Comparison of ENCODE assay signal across 8 cellular contexts in genomic region chr5:56323505-56323904, GRCh38.
DNase-seq lines count a peak whose midpoint lies in the region; ATAC-seq lines count a peak whose summit lies in the region.

No MANE protein-coding gene starts in this region.

- peak overlapping the region; percentile 35 for H3K27ac Mint-ChIP-seq in activated CD4-positive, alpha-beta memory T cell treated with anti-CD3 and anti-CD28 coated beads for 36 hours

- CTCF ChIA-PET in activated CD4-positive, alpha-beta memory T cell treated with anti-CD3 and anti-CD28 coated beads for 36 hours (lab: Charles Lee): interaction anchor here (1.2 to 1.6 kb wide), 3 partner anchors 53 to 515 kb away, joined by 3 to 6 read pairs (median 6); no protein-coding TSS in a partner anchor

- H3K9me3 Mint-ChIP-seq in activated CD4-positive, alpha-beta memory T cell treated with anti-CD3 and anti-CD28 coated beads for 36 hours: no peaks in the 10 kb centered on the region

- no peaks in the 10 kb centered on the region for H3K27me3 Mint-ChIP-seq in activated CD4-positive, alpha-beta memory T cell treated with anti-CD3 and anti-CD28 coated beads for 36 hours

- peaks cover 79% of the 10 kb centered on the region for H3K4me1 Mint-ChIP-seq in activated CD4-positive, alpha-beta memory T cell treated with anti-CD3 and anti-CD28 coated beads for 36 hours (ENCODE audit: low read depth)

- intact Hi-C loops in activated CD4-positive, alpha-beta memory T cell treated with anti-CD3 and anti-CD28 coated beads for 36 hours (cut with micrococcal nuclease): loop anchor here (10.0 kb wide), 2 partner anchors 169 to 229 kb away; no protein-coding TSS in a partner anchor

- no peak for ATAC-seq in GM21390 (IDR thresholded peaks at IDR 0.05; ENCODE audit: unreplicated experiment)

- no peak overlapping the region for H3K4me3 Mint-ChIP-seq in activated CD4-positive, alpha-beta memory T cell treated with anti-CD3 and anti-CD28 coated beads for 36 hours

- H3K36me3 Mint-ChIP-seq in activated CD4-positive, alpha-beta memory T cell treated with anti-CD3 and anti-CD28 coated beads for 36 hours: no peaks in the 10 kb centered on the region

- DNase-seq in A172 (ENCODE audit: low spot score) (peak; percentile 82), H4 (ENCODE audit: low spot score) (peak; percentile 59), iPS-NIHi7 (ENCODE audit: extremely low spot score) (peak; percentile 30), NCI-H524 treated with DMSO at 0.1 percent for 48 hours (lab: John Stamatoyannopoulos, UW) (no peak), NCI-H510A (lab: John Stamatoyannopoulos, UW) (no peak), retina (no peak)
- DNase-seq in activated CD4-positive, alpha-beta memory T cell treated with anti-CD3 and anti-CD28 coated beads for 36 hours: peak; percentile 65

- POLR2A ChIA-PET in activated CD4-positive, alpha-beta memory T cell treated with anti-CD3 and anti-CD28 coated beads for 36 hours (lab: Charles Lee): no interaction called here

Comparison
In these comparisons a context has a peak if more than half of its experiments do, and no peak if none do; other contexts are left out.
1. DNase-seq: peak in A172 (single experiment), H4 (single experiment), activated CD4-positive, alpha-beta memory T cell treated with anti-CD3 and anti-CD28 coated beads for 36 hours (single experiment) and iPS-NIHi7 (single experiment); none in NCI-H524 treated with DMSO at 0.1 percent for 48 hours (single experiment), NCI-H510A (single experiment) and retina (single experiment).